Comparison of ENCODE assay signal across 10 cellular contexts in genomic region chrX:45768666-45769065, GRCh38.
DNase-seq lines count a peak whose midpoint lies in the region; ATAC-seq and TF ChIP-seq lines count a peak whose summit lies in the region.
"Had no signal": no experiment of that assay in that cellular context is flagged by ENCODE, and none has a peak within 500 bp of the region (broad histone marks: within the 10 kb centered on the region; RNA-seq: fewer than 3 reads in every experiment).

No MANE protein-coding gene starts in this region.

- no peaks in the 10 kb centered on the region for H3K27me3 Mint-ChIP-seq in central memory CD8-positive, alpha-beta T cell
- H3K27me3 Mint-ChIP-seq in naive thymus-derived CD8-positive, alpha-beta T cell: no peaks in the 10 kb centered on the region

- no peaks in the 10 kb centered on the region for H3K36me3 ChIP-seq in BE2C

- no peaks in the 10 kb centered on the region for H3K9me3 Mint-ChIP-seq in central memory CD8-positive, alpha-beta T cell
- H3K9me3 Mint-ChIP-seq in naive thymus-derived CD8-positive, alpha-beta T cell: peaks cover 0 to 2% (median 0%) of the 10 kb centered on the region in 9 donors

- peaks cover 19% of the 10 kb centered on the region for H3K36me3 Mint-ChIP-seq in central memory CD8-positive, alpha-beta T cell (ENCODE audit: insufficient read depth)
- no peaks in the 10 kb centered on the region for H3K36me3 Mint-ChIP-seq in naive thymus-derived CD8-positive, alpha-beta T cell

- H3K27ac ChIP-seq in HL-60 (replicated peaks): peak overlapping the region; percentile 85

- no peaks in the 10 kb centered on the region for H3K4me1 ChIP-seq in BE2C

- POLR2A ChIA-PET in AG04449 (lab: Yijun Ruan, JAX): interaction anchor here (3.7 kb wide), 1 partner anchor 59 kb away, joined by 27 read pairs; no protein-coding TSS in a partner anchor
- POLR2A ChIA-PET in naive thymus-derived CD8-positive, alpha-beta T cell (lab: Charles Lee): interaction anchor here (2.2 to 4.2 kb wide), 2 partner anchors 9 to 38 kb away, joined by 9 to 20 read pairs; no protein-coding TSS in a partner anchor

- peaks cover 53% of the 10 kb centered on the region for H3K4me1 Mint-ChIP-seq in central memory CD8-positive, alpha-beta T cell
- H3K4me1 Mint-ChIP-seq in naive thymus-derived CD8-positive, alpha-beta T cell: peaks cover 15 to 65% (median 35%) of the 10 kb centered on the region in 4 donors

- H3K4me3 ChIP-seq in AG04449 (ENCODE audit: low read depth, low read length): peak overlapping the region; percentile 65
- H3K4me3 ChIP-seq in HL-60 (replicated peaks; ENCODE audit: insufficient read depth, low read length): peak overlapping the region; percentile 54
- H3K4me3 ChIP-seq in BE2C (ENCODE audit: low read depth, low read length): no peak overlapping the region

- CTCF ChIA-PET in AG04449 (lab: Yijun Ruan, JAX): no interaction called here

- no peaks in the 10 kb centered on the region for H3K9me3 ChIP-seq in BE2C

- no peak for ATAC-seq in central memory CD8-positive, alpha-beta T cell (replicated peaks; ENCODE audit: extremely low read depth, poor library complexity, severe bottlenecking)
- no peak for ATAC-seq in naive thymus-derived CD8-positive, alpha-beta T cell
- ATAC-seq in HG02610 (IDR thresholded peaks at IDR 0.05; ENCODE audit: unreplicated experiment): no peak

- DNase-seq in AG04449 (ENCODE audit: low read depth, low spot score) (no peak), HL-60 (ENCODE audit: low read depth in 1 of 2, low spot score in 1 of 2) (no peak), NCI-H526 (lab: John Stamatoyannopoulos, UW) (no peak), BE2C (no peak), NCI-H1092 treated with DMSO at 0.1 percent for 48 hours (lab: John Stamatoyannopoulos, UW) (no peak)
- no peak for DNase-seq in central memory CD8-positive, alpha-beta T cell (ENCODE audit: low spot score in 2 of 2)
- DNase-seq in naive thymus-derived CD8-positive, alpha-beta T cell: no peak
- DNase-seq: amniotic stem cell, NCI-H345 had no signal

- peak overlapping the region; percentile 79 for H3K4me3 Mint-ChIP-seq in central memory CD8-positive, alpha-beta T cell
- H3K4me3 Mint-ChIP-seq in naive thymus-derived CD8-positive, alpha-beta T cell: peak overlapping the region; percentile 77 to 95 (median 86)

- H3K27me3 ChIP-seq in HL-60 (ENCODE audit: insufficient read depth, poor library complexity, severe bottlenecking) (no peaks in the 10 kb centered on the region), BE2C (no peaks in the 10 kb centered on the region)

- TF ChIP-seq CTCF in AG04449 (IDR thresholded peaks at IDR 0.05; ENCODE audit: insufficient read depth, low read length, missing control alignments) (no peak), HL-60 (IDR thresholded peaks at IDR 0.05; ENCODE audit: insufficient read depth, low read length) (no peak), BE2C (IDR thresholded peaks at IDR 0.05; ENCODE audit: low read depth, low read length) (no peak)

- peak overlapping the region; percentile 98 for H3K27ac Mint-ChIP-seq in central memory CD8-positive, alpha-beta T cell (ENCODE audit: low read depth)
- H3K27ac Mint-ChIP-seq in naive thymus-derived CD8-positive, alpha-beta T cell: peak overlapping the region; percentile 61 to 97 (median 94)
